In the genomic region with DNA sequence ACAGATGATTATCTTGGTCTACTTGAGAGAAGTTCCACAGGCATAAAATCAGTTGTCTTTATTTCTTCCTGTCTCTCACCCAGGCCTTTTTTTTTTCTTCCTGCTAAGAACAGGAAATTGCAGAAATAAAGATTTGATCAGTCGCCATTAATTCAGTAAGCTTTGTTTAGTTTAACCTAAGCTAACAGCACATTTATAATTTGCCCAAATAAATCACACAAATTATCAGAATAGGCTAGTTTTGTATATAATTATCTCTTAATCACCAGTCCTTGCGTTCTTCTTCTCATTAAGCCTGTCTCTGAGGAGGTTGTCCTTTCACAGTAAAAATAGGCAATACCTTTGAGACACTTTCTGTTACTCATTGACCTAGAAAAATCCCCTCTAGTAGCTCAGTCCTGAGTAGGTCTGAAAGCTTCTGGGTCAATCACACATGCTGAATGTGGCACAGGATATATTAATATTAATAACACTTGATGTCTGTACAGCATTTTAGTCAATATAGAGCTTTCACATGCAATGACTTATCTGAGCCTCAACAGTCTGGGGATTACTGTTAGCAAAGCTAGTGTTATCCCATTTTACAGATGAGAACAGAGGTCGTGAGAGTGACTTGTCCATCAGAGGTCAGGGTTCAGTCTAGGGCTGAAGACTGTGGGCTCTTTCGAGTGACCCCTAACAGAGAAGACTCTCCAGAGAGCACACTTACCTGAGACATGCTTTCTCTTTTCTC, we compare ENCODE assay signal across 9 cellular contexts. TPM values are rescaled to one million over a fixed set of nuclear protein-coding genes. Genes with fewer than 3 reads are reported as not detected.
DNase-seq lines count a peak whose midpoint lies in the region; ATAC-seq and TF ChIP-seq lines count a peak whose summit lies in the region.
"Had no signal": no experiment of that assay in that cellular context is flagged by ENCODE, and none has a peak within 500 bp of the region (broad histone marks: within the 10 kb centered on the region; RNA-seq: fewer than 3 reads in every experiment).

No MANE protein-coding gene starts in this region.

- peak overlapping the region; percentile 3; the same call in 1 of the 2 replicates for H2AFZ ChIP-seq in OCI-LY1 (ENCODE audit: low read length)

- H3K36me3 ChIP-seq in OCI-LY1 (ENCODE audit: insufficient read depth, low read length) (no peaks in the 10 kb centered on the region), thyroid gland (no peaks in the 10 kb centered on the region)

- peak overlapping the region; percentile 86 for H3K27ac ChIP-seq in OCI-LY1 (ENCODE audit: low read depth, low read length, poor library complexity, severe bottlenecking)
- H3K27ac ChIP-seq in thyroid gland: no peak overlapping the region

- no peak for TF ChIP-seq POLR2A in thyroid gland (IDR thresholded peaks at IDR 0.05)

- TF ChIP-seq CTCF in OCI-LY1 (IDR thresholded peaks at IDR 0.05; ENCODE audit: low read length): no peak
- no peak for TF ChIP-seq CTCF in thyroid gland (IDR thresholded peaks at IDR 0.05)

- H4K20me1 ChIP-seq in OCI-LY1 (ENCODE audit: insufficient read depth, low read length): no peaks in the 10 kb centered on the region

- H3K9ac ChIP-seq in OCI-LY1 (ENCODE audit: low read length): peak overlapping the region; percentile 47

- WGBS in thyroid gland, 2 donors: 87% methylated on average over 4 of the region's 4 CpGs

- H3K4me1 ChIP-seq in OCI-LY1 (ENCODE audit: insufficient read depth, low read length, severe bottlenecking) (peaks cover 74% of the 10 kb centered on the region), thyroid gland (no peaks in the 10 kb centered on the region)

- H3K9me2 ChIP-seq in OCI-LY1 (ENCODE audit: low read depth, low read length): no peaks in the 10 kb centered on the region

- H3K4me2 ChIP-seq in OCI-LY1 (ENCODE audit: low read length): peak overlapping the region; percentile 54

- H3F3A ChIP-seq in OCI-LY1 (ENCODE audit: insufficient read depth, low read length): 0 out of 2 replicates have a peak, but pooled peaks cover under 1% of the 10 kb centered on the region

- H3K4me3 ChIP-seq in OCI-LY1 (ENCODE audit: low read depth, low read length, poor library complexity, severe bottlenecking): peak overlapping the region; percentile 11
- no peak overlapping the region for H3K4me3 ChIP-seq in thyroid gland (replicated peaks in 1 of 3)

- H3K9me3 ChIP-seq in OCI-LY1 (ENCODE audit: low read length) (no peaks in the 10 kb centered on the region), thyroid gland (no peaks in the 10 kb centered on the region)

- H3K79me2 ChIP-seq in OCI-LY1 (ENCODE audit: insufficient read depth, low read length): no peaks in the 10 kb centered on the region

- DNase-seq in renal cortical epithelial cell (ENCODE audit: low read depth) (peak; percentile 57), thyroid gland (no peak), SIG-M5 treated with dmso at 0.1 percent for 504 hours (lab: John Stamatoyannopoulos, UW; ENCODE audit: unreplicated experiment) (no peak), HK-2 (ENCODE audit: unreplicated experiment) (no peak)
- DNase-seq: activated CD4-positive, alpha-beta T cell treated with anti-CD3 and anti-CD28 coated beads for 4 hours had no signal

- H3K27me3 ChIP-seq in OCI-LY1 (ENCODE audit: insufficient read depth, low read length) (no peaks in the 10 kb centered on the region), thyroid gland (no peaks in the 10 kb centered on the region)

- ATAC-seq in GM19023 (IDR thresholded peaks at IDR 0.05; ENCODE audit: unreplicated experiment): peak; percentile 95
- ATAC-seq in HG02763 (IDR thresholded peaks at IDR 0.05; ENCODE audit: unreplicated experiment): peak; percentile 89
- no peak for ATAC-seq in GM19455 (IDR thresholded peaks at IDR 0.05; ENCODE audit: unreplicated experiment)

- intact Hi-C loops in thyroid gland (cut with DNase I): no loop called here

RNA-seq across cellular contexts. Expression of a gene that starts 11.2 kb away (rescaled TPM):
- 21.5 and 32.8 TPM in 2 replicates for total RNA-seq in renal cortical epithelial cell
- total RNA-seq in thyroid gland: 10 to 100 TPM; 19.4 to 86.9 (median 33.9) TPM
